25 cellular contexts compared by ENCODE assay signal in genomic region chr10:132150777-132151176, GRCh38.
"Had no signal": no experiment of that assay in that cellular context is flagged by ENCODE, and none has a peak within 500 bp of the region (broad histone marks: within the 10 kb centered on the region; RNA-seq: fewer than 3 reads in every experiment).

No MANE protein-coding gene starts in this region.

- FAIRE-seq: endometrium, islet of Langerhans, keratinocyte had no signal

- H3K27me3 ChIP-seq: esophagus squamous epithelium, gastrocnemius medialis, heart right ventricle had no signal

- H3K4me3 ChIP-seq: esophagus squamous epithelium, gastrocnemius medialis, heart right ventricle, left lung, lower lobe of right lung, mucosa of descending colon had no signal

- H3K27ac ChIP-seq: epithelial cell of prostate, esophagus squamous epithelium, gastrocnemius medialis, heart right ventricle, left lung, lower lobe of right lung had no signal

- H3K36me3 ChIP-seq: esophagus squamous epithelium, gastrocnemius medialis, heart right ventricle, left lung, lower lobe of right lung had no signal

- DNase-seq: cortex of kidney; effector CD8-positive, alpha-beta T cell; effector memory CD8-positive, alpha-beta T cell; endodermal cell; erythroblast; esophagus squamous epithelium; foreskin fibroblast; foreskin melanocyte; gastrocnemius medialis; glutamatergic neuron; heart right ventricle; hippocampal formation; left cardiac atrium; left lung; lower lobe of right lung; mesenchymal stem cell; naive B cell had no signal

- ATAC-seq: effector memory CD8-positive, alpha-beta T cell; esophagus mucosa; gastrocnemius medialis; heart right ventricle; left cardiac atrium; left lung; left ventricle myocardium superior; lower lobe of right lung; mucosa of descending colon; naive thymus-derived CD8-positive, alpha-beta T cell had no signal

- H3K4me1 ChIP-seq: esophagus squamous epithelium, gastrocnemius medialis, heart right ventricle, left lung, lower lobe of right lung had no signal

- H3K9me3 ChIP-seq: esophagus squamous epithelium, gastrocnemius medialis, heart right ventricle, left lung, lower lobe of right lung, mucosa of descending colon had no signal
